In genomic region chr4:185341841-185342240, GRCh38 we compare ENCODE assay signal across 14 cellular contexts. TPM values are rescaled to one million over a fixed set of nuclear protein-coding genes. Genes with fewer than 3 reads are reported as not detected.
DNase-seq lines count a peak whose midpoint lies in the region; ATAC-seq, FAIRE-seq and TF ChIP-seq lines count a peak whose summit lies in the region.
"Had no signal": no experiment of that assay in that cellular context is flagged by ENCODE, and none has a peak within 500 bp of the region (broad histone marks: within the 10 kb centered on the region; RNA-seq: fewer than 3 reads in every experiment).

No MANE protein-coding gene starts in this region.

- H3K27me3 ChIP-seq in stomach, result no peaks in the 10 kb centered on the region
- H3K27me3 ChIP-seq: foreskin keratinocyte had no signal

- no peak for TF ChIP-seq EP300 in stomach (IDR thresholded peaks at IDR 0.05)

- no peak for FAIRE-seq in GM12891 (lab: Jason Lieb, UNC)
- FAIRE-seq: A204.1, colon had no signal

- H3K9me3 Mint-ChIP-seq in activated T-cell treated with anti-CD3 and anti-CD28 coated beads, Interleukin-2, amount 50 U/mL, for 72 hours, result peaks cover 0 to 2% of the 10 kb centered on the region in 2 donors
- no peaks in the 10 kb centered on the region for H3K9me3 Mint-ChIP-seq in natural killer cell treated with Interleukin-12 subunit alpha and Interleukin-12 subunit beta and Interleukin-15 and Interleukin-18, amount 100 ng/mL, for 72 hours

- intact Hi-C loops in stomach (cut with DNase I; ENCODE audit: low total_unique reads), result no loop called here

- H3K4me3 Mint-ChIP-seq in activated T-cell treated with anti-CD3 and anti-CD28 coated beads, Interleukin-2, amount 50 U/mL, for 72 hours, result peak overlapping the region in 1 of 2 donors; percentile 7
- H3K4me3 Mint-ChIP-seq in natural killer cell treated with Interleukin-12 subunit alpha and Interleukin-12 subunit beta and Interleukin-15 and Interleukin-18, amount 100 ng/mL, for 72 hours, result peak overlapping the region; percentile 46

- TF ChIP-seq POLR2A in GM12891 (IDR thresholded peaks at IDR 0.05; ENCODE audit: low read depth, low read length), result no peak
- TF ChIP-seq POLR2A in stomach (IDR thresholded peaks at IDR 0.05), result no peak

- peaks cover 45% of the 10 kb centered on the region for H3K4me1 Mint-ChIP-seq in activated T-cell treated with anti-CD3 and anti-CD28 coated beads, Interleukin-2, amount 50 U/mL, for 72 hours (ENCODE audit: low read depth)
- H3K4me1 Mint-ChIP-seq in natural killer cell treated with Interleukin-12 subunit alpha and Interleukin-12 subunit beta and Interleukin-15 and Interleukin-18, amount 100 ng/mL, for 72 hours (ENCODE audit: low read depth in 2 of 2), result peaks cover 15 to 44% of the 10 kb centered on the region in 2 donors

- no peaks in the 10 kb centered on the region for H3K27me3 Mint-ChIP-seq in activated T-cell treated with anti-CD3 and anti-CD28 coated beads, Interleukin-2, amount 50 U/mL, for 72 hours (ENCODE audit: low read depth)
- no peaks in the 10 kb centered on the region for H3K27me3 Mint-ChIP-seq in natural killer cell treated with Interleukin-12 subunit alpha and Interleukin-12 subunit beta and Interleukin-15 and Interleukin-18, amount 100 ng/mL, for 72 hours

- no peak overlapping the region for H3K27ac ChIP-seq in stomach
- H3K27ac ChIP-seq: foreskin keratinocyte had no signal

- H3K4me3 ChIP-seq in stomach, result no peak overlapping the region

- ATAC-seq in activated T-cell treated with anti-CD3 and anti-CD28 coated beads, Interleukin-2, amount 50 U/mL, for 72 hours (replicated peaks in 1 of 2), result peak; percentile 63 to 83
- ATAC-seq in GM21576 (IDR thresholded peaks at IDR 0.05; ENCODE audit: unreplicated experiment) (peak; percentile 59), HG03196 (IDR thresholded peaks at IDR 0.05; ENCODE audit: unreplicated experiment) (peak; percentile 71)
- peak in 1 of 2 donors; percentile 69 for ATAC-seq in natural killer cell treated with Interleukin-12 subunit alpha and Interleukin-12 subunit beta and Interleukin-15 and Interleukin-18, amount 100 ng/mL, for 72 hours
- ATAC-seq: foreskin keratinocyte, left colon had no signal

- peaks cover 0 to 6% (median 0%) of the 10 kb centered on the region in 4 donors for H3K4me1 ChIP-seq in stomach
- H3K4me1 ChIP-seq: foreskin keratinocyte had no signal

- H3K36me3 ChIP-seq in stomach, result peaks cover 0 to 57% (median 34%) of the 10 kb centered on the region in 4 donors

- peaks cover 7 to 11% of the 10 kb centered on the region in 2 donors for H3K36me3 Mint-ChIP-seq in activated T-cell treated with anti-CD3 and anti-CD28 coated beads, Interleukin-2, amount 50 U/mL, for 72 hours (ENCODE audit: insufficient read depth in 2 of 2)
- peaks cover 21% of the 10 kb centered on the region for H3K36me3 Mint-ChIP-seq in natural killer cell treated with Interleukin-12 subunit alpha and Interleukin-12 subunit beta and Interleukin-15 and Interleukin-18, amount 100 ng/mL, for 72 hours

- H3K27ac Mint-ChIP-seq in activated T-cell treated with anti-CD3 and anti-CD28 coated beads, Interleukin-2, amount 50 U/mL, for 72 hours, result peak overlapping the region; percentile 25
- peak overlapping the region in 1 of 2 donors; percentile 65 for H3K27ac Mint-ChIP-seq in natural killer cell treated with Interleukin-12 subunit alpha and Interleukin-12 subunit beta and Interleukin-15 and Interleukin-18, amount 100 ng/mL, for 72 hours

- TF ChIP-seq CTCF in stomach (IDR thresholded peaks at IDR 0.05), result no peak

- peaks cover 0 to 9% (median 0%) of the 10 kb centered on the region in 4 donors for H3K9me3 ChIP-seq in stomach

- peak in 1 of 2 donors; percentile 22 for DNase-seq in activated T-cell treated with anti-CD3 and anti-CD28 coated beads, Interleukin-2, amount 50 U/mL, for 72 hours
- DNase-seq in activated T-cell treated with anti-CD3 and anti-CD28 coated beads for 4 hours (no peak), GM12891 (ENCODE audit: insufficient read length, low spot score) (no peak), RKO (ENCODE audit: low spot score) (no peak), stomach (no peak)
- no peak for DNase-seq in natural killer cell treated with Interleukin-12 subunit alpha and Interleukin-12 subunit beta and Interleukin-15 and Interleukin-18, amount 100 ng/mL, for 72 hours (ENCODE audit: low spot score)
- DNase-seq: activated gamma-delta T cell, foreskin keratinocyte, IMR-90, left colon had no signal

- WGBS in stomach, 5 donors, result 88 to 91% (median 90%) methylated on average over 6 of the region's 6 CpGs

TF ChIP-seq in GM12891, 5 proteins besides CTCF, POLR2A, EP300 and RAD21:
- TF ChIP-seq PAX5 (IDR thresholded peaks at IDR 0.05; ENCODE audit: insufficient read depth, low read length, severe bottlenecking) (no peak), POU2F2 (IDR thresholded peaks at IDR 0.05; ENCODE audit: low read depth, low read length) (no peak), POLR2AphosphoS5 (IDR thresholded peaks at IDR 0.05; ENCODE audit: low read depth, low read length) (no peak), TAF1 (IDR thresholded peaks at IDR 0.05; ENCODE audit: low read depth, low read length) (no peak), SPI1 (IDR thresholded peaks at IDR 0.05; ENCODE audit: low read depth, low read length) (no peak)

RNA-seq across cellular contexts. Expression of gene LRP2BP, which starts 53.9 kb away (rescaled TPM):
- 1 to 10 TPM in 1 of 2 donors, under 1 TPM in 1; 0.51 to 1.1 TPM for total RNA-seq in activated T-cell treated with anti-CD3 and anti-CD28 coated beads, Interleukin-2, amount 50 U/mL, for 72 hours
- 1 to 10 TPM in 1 of 2 donors, under 1 TPM in 1; 0.45 to 1.2 TPM for total RNA-seq in natural killer cell treated with Interleukin-12 subunit alpha and Interleukin-12 subunit beta and Interleukin-15 and Interleukin-18, amount 100 ng/mL, for 72 hours
- polyA plus RNA-seq in GM12891 (2012; ENCODE audit: low read depth, missing spikeins), result 3.1 TPM
- 1 to 10 TPM in 1 of 5 donors, under 1 TPM in 2, not detected in 2; 0.45 to 4.8 (median 0.58) TPM for total RNA-seq in stomach
- under 1 TPM in 2 of 3 donors, not detected in 1; 0.31 to 0.43 TPM for polyA plus RNA-seq in stomach

RNA-seq across cellular contexts. Expression of gene ANKRD37, which starts 54.8 kb away (rescaled TPM):
- total RNA-seq in activated T-cell treated with anti-CD3 and anti-CD28 coated beads, Interleukin-2, amount 50 U/mL, for 72 hours, result 10 to 100 TPM; 10.1 to 12.2 TPM
- total RNA-seq in natural killer cell treated with Interleukin-12 subunit alpha and Interleukin-12 subunit beta and Interleukin-15 and Interleukin-18, amount 100 ng/mL, for 72 hours, result 10 to 100 TPM; 10.0 to 13.9 TPM
- polyA plus RNA-seq in GM12891 (2012; ENCODE audit: low read depth, missing spikeins), result 183 TPM
- 10 to 100 TPM in 2 of 5 donors, 1 to 10 TPM in 3; 1.2 to 21.0 (median 8.1) TPM for total RNA-seq in stomach
- polyA plus RNA-seq in stomach, result 10 to 100 TPM; 13.3 to 21.7 (median 18.6) TPM
